Comparison of ENCODE assay signal across 9 cellular contexts in the genomic region with DNA sequence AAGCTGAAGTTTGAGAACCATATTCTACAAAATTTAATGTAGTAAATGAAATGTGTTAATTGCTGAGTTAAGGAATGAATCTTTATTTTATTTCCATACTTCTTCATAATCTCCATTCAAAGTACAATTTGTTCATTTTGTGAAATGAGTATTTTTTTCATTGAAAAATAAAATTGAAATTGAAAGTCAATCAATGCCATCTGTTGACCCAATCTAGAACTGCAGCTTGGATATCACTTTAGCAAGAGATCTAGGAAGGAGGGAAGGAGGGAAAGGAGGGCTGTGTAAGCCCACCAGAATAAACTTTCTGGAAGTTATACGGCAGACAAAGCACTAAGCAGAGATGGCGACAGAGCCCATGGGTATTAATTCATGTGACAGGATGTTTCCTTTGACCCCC.
DNase-seq lines count a peak whose midpoint lies in the region; ATAC-seq and TF ChIP-seq lines count a peak whose summit lies in the region.
"Had no signal": no experiment of that assay in that cellular context is flagged by ENCODE, and none has a peak within 500 bp of the region (broad histone marks: within the 10 kb centered on the region; RNA-seq: fewer than 3 reads in every experiment).

No MANE protein-coding gene starts in this region.

- DNase-seq in SK-N-SH (no peak), fibroblast of pulmonary artery (ENCODE audit: low read depth) (peak; percentile 22), superior temporal gyrus (ENCODE audit: extremely low spot score) (peak; percentile 40), NCI-H446 (lab: John Stamatoyannopoulos, UW) (no peak), uterus (no peak)
- DNase-seq: naive B cell had no signal

- TF ChIP-seq EP300 in SK-N-SH (IDR thresholded peaks at IDR 0.05; ENCODE audit: borderline replicate concordance in 1 of 2, low read depth in 1 of 2, low read length in 1 of 2): no peak

- TF ChIP-seq RAD21 in SK-N-SH (IDR thresholded peaks at IDR 0.05; ENCODE audit: low read length): peak; percentile 59

- H3K27ac ChIP-seq in SK-N-SH (ENCODE audit: low read depth in 2 of 2, low read length in 1 of 2) (no peak overlapping the region), OCI-LY1 (ENCODE audit: low read depth, low read length, poor library complexity, severe bottlenecking) (no peak overlapping the region), uterus (no peak overlapping the region)

- H4K20me1 ChIP-seq in SK-N-SH (ENCODE audit: insufficient read depth) (no peaks in the 10 kb centered on the region), OCI-LY1 (ENCODE audit: insufficient read depth, low read length) (no peaks in the 10 kb centered on the region)

- H3K27me3 ChIP-seq in SK-N-SH (ENCODE audit: insufficient read depth) (no peaks in the 10 kb centered on the region), OCI-LY1 (ENCODE audit: insufficient read depth, low read length) (no peaks in the 10 kb centered on the region), uterus (no peaks in the 10 kb centered on the region)

- TF ChIP-seq POLR2A in uterus (IDR thresholded peaks at IDR 0.05): no peak

- 3% methylated on average over 2 of the region's 2 CpGs for WGBS in SK-N-SH (ENCODE audit: low lambda C conversion rate)

- H3K9ac ChIP-seq in SK-N-SH (no peak overlapping the region), OCI-LY1 (ENCODE audit: low read length) (no peak overlapping the region)

- TF ChIP-seq CTCF in SK-N-SH (IDR thresholded peaks at IDR 0.05) (peak; percentile 55), OCI-LY1 (IDR thresholded peaks at IDR 0.05; ENCODE audit: low read length) (peak; percentile 24; the same call in 1 of the 2 replicates), fibroblast of pulmonary artery (IDR thresholded peaks at IDR 0.05; ENCODE audit: low read length, missing control alignments) (peak; percentile 41), uterus (IDR thresholded peaks at IDR 0.05) (peak in 1 of 4 experiments; percentile 29)

- H3K4me1 ChIP-seq in SK-N-SH (ENCODE audit: control insufficient read depth in 1 of 2, insufficient read depth in 2 of 2, low read depth in 1 of 2, low read length in 1 of 2) (no peaks in the 10 kb centered on the region), OCI-LY1 (ENCODE audit: insufficient read depth, low read length, severe bottlenecking) (no peaks in the 10 kb centered on the region), uterus (no peaks in the 10 kb centered on the region)

- H3K9me2 ChIP-seq in SK-N-SH: no peaks in the 10 kb centered on the region
- no peaks in the 10 kb centered on the region for H3K9me2 ChIP-seq in OCI-LY1 (ENCODE audit: low read depth, low read length)

- H3K9me3 ChIP-seq in SK-N-SH (no peaks in the 10 kb centered on the region), OCI-LY1 (ENCODE audit: low read length) (no peaks in the 10 kb centered on the region), uterus (no peaks in the 10 kb centered on the region)

- H3K79me2 ChIP-seq in SK-N-SH (ENCODE audit: insufficient read depth): no peaks in the 10 kb centered on the region
- H3K79me2 ChIP-seq in OCI-LY1 (ENCODE audit: insufficient read depth, low read length): no peaks in the 10 kb centered on the region

- CTCF ChIA-PET in SK-N-SH (lab: Yijun Ruan, JAX): interaction anchor here (1.0 to 1.3 kb wide), 5 partner anchors 9 to 389 kb away, joined by 3 to 4 read pairs (median 3); no protein-coding TSS in a partner anchor

- H2AFZ ChIP-seq in SK-N-SH (ENCODE audit: low read depth) (no peak overlapping the region), OCI-LY1 (ENCODE audit: low read length) (no peak overlapping the region)

- H3K36me3 ChIP-seq in SK-N-SH (replicated peaks in 1 of 2; ENCODE audit: control insufficient read depth in 1 of 2, insufficient read depth in 2 of 2, low read length in 1 of 2) (no peaks in the 10 kb centered on the region), OCI-LY1 (ENCODE audit: insufficient read depth, low read length) (no peaks in the 10 kb centered on the region), uterus (no peaks in the 10 kb centered on the region)

- ATAC-seq in SK-N-SH treated with all-trans-retinoic acid at 6 μM for 48 hours (no peak), GM18861 (IDR thresholded peaks at IDR 0.05; ENCODE audit: unreplicated experiment) (no peak)

- H3F3A ChIP-seq in SK-N-SH (replicated peaks; ENCODE audit: insufficient read depth) (no peaks in the 10 kb centered on the region), OCI-LY1 (ENCODE audit: insufficient read depth, low read length) (no peaks in the 10 kb centered on the region)

- no peak overlapping the region; a peak in 1 of 4 replicates for H3K4me3 ChIP-seq in SK-N-SH (ENCODE audit: low read depth in 2 of 2, low read length in 1 of 2)
- no peak overlapping the region for H3K4me3 ChIP-seq in OCI-LY1 (ENCODE audit: low read depth, low read length, poor library complexity, severe bottlenecking)
- H3K4me3 ChIP-seq in fibroblast of pulmonary artery (replicated peaks; ENCODE audit: low read depth, low read length): no peak overlapping the region
- no peak overlapping the region for H3K4me3 ChIP-seq in uterus

- intact Hi-C loops in uterus (cut with DNase I; ENCODE audit: low total_unique reads): no loop called here

- POLR2A ChIA-PET in SK-N-SH (lab: Yijun Ruan, JAX): no interaction called here

- H3K4me2 ChIP-seq in SK-N-SH (no peak overlapping the region), OCI-LY1 (ENCODE audit: low read length) (no peak overlapping the region)

TF ChIP-seq in SK-N-SH, 30 proteins besides CTCF, POLR2A, EP300 and RAD21:
- no peak for TF ChIP-seq RFX5 (IDR thresholded peaks at IDR 0.05; ENCODE audit: low read length)
- TF ChIP-seq YY1 (IDR thresholded peaks at IDR 0.05; ENCODE audit: low read depth): no peak
- TF ChIP-seq SMC3 (IDR thresholded peaks at IDR 0.05; ENCODE audit: low read depth, low read length): 0 out of 2 replicates have a peak, but pooled peaks have one; percentile 10

TF ChIP-seq in SK-N-SH treated with all-trans-retinoic acid at 6 μM for 48 hours, 23 proteins besides CTCF, POLR2A, EP300 and RAD21:
- TF ChIP-seq, protein P1, sequence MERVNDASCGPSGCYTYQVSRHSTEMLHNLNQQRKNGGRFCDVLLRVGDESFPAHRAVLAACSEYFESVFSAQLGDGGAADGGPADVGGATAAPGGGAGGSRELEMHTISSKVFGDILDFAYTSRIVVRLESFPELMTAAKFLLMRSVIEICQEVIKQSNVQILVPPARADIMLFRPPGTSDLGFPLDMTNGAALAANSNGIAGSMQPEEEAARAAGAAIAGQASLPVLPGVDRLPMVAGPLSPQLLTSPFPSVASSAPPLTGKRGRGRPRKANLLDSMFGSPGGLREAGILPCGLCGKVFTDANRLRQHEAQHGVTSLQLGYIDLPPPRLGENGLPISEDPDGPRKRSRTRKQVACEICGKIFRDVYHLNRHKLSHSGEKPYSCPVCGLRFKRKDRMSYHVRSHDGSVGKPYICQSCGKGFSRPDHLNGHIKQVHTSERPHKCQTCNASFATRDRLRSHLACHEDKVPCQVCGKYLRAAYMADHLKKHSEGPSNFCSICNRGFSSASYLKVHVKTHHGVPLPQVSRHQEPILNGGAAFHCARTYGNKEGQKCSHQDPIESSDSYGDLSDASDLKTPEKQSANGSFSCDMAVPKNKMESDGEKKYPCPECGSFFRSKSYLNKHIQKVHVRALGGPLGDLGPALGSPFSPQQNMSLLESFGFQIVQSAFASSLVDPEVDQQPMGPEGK (CRISPR knock-in tag; IDR thresholded peaks at IDR 0.05; ENCODE audit: borderline replicate concordance): no peak
- TF ChIP-seq, protein P2, sequence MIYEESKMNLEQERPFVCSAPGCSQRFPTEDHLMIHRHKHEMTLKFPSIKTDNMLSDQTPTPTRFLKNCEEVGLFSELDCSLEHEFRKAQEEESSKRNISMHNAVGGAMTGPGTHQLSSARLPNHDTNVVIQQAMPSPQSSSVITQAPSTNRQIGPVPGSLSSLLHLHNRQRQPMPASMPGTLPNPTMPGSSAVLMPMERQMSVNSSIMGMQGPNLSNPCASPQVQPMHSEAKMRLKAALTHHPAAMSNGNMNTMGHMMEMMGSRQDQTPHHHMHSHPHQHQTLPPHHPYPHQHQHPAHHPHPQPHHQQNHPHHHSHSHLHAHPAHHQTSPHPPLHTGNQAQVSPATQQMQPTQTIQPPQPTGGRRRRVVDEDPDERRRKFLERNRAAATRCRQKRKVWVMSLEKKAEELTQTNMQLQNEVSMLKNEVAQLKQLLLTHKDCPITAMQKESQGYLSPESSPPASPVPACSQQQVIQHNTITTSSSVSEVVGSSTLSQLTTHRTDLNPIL (CRISPR knock-in tag; IDR thresholded peaks at IDR 0.05; ENCODE audit: low read depth): no peak
- no peak for TF ChIP-seq RARB (CRISPR knock-in tag; IDR thresholded peaks at IDR 0.05)
- TF ChIP-seq ZNF70 (CRISPR knock-in tag; IDR thresholded peaks at IDR 0.05): no peak
- TF ChIP-seq, protein P3, sequence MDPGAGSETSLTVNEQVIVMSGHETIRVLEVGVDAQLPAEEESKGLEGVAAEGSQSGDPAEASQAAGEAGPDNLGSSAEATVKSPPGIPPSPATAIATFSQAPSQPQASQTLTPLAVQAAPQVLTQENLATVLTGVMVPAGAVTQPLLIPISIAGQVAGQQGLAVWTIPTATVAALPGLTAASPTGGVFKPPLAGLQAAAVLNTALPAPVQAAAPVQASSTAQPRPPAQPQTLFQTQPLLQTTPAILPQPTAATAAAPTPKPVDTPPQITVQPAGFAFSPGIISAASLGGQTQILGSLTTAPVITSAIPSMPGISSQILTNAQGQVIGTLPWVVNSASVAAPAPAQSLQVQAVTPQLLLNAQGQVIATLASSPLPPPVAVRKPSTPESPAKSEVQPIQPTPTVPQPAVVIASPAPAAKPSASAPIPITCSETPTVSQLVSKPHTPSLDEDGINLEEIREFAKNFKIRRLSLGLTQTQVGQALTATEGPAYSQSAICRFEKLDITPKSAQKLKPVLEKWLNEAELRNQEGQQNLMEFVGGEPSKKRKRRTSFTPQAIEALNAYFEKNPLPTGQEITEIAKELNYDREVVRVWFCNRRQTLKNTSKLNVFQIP (CRISPR knock-in tag; IDR thresholded peaks at IDR 0.05; ENCODE audit: borderline replicate concordance, low read depth): no peak
- no peak for TF ChIP-seq ZNF8 (CRISPR knock-in tag; IDR thresholded peaks at IDR 0.05)
- TF ChIP-seq GLIS3 (CRISPR knock-in tag; IDR thresholded peaks at IDR 0.05): no peak
- TF ChIP-seq PPARA (CRISPR knock-in tag; IDR thresholded peaks at IDR 0.05; ENCODE audit: borderline replicate concordance): no peak
- TF ChIP-seq ESRRG (CRISPR knock-in tag; IDR thresholded peaks at IDR 0.05): no peak
TF ChIP-seq in SK-N-SH treated with all-trans-retinoic acid at 6 μM for 48 hours: peak in this region for 0.

Comparison
In these comparisons a context has a peak if more than half of its experiments do, and no peak if none do; other contexts are left out.
1. DNase-seq: peak in fibroblast of pulmonary artery (single experiment) and superior temporal gyrus (single experiment); none in SK-N-SH (single experiment), NCI-H446 (0 of 2) and uterus (0 of 2).